8 cellular contexts compared by ENCODE assay signal in genomic region chr2:231611273-231612198, GRCh38. TPM values are rescaled to one million over a fixed set of nuclear protein-coding genes. Genes with fewer than 3 reads are reported as not detected.
DNase-seq lines count a peak whose midpoint lies in the region; ATAC-seq and TF ChIP-seq lines count a peak whose summit lies in the region.

No MANE protein-coding gene starts in this region.

- H3K27ac ChIP-seq in gastroesophageal sphincter, result peak overlapping the region; percentile 90 to 100 (median 98)

- H3K9me3 ChIP-seq in gastroesophageal sphincter (no peaks in the 10 kb centered on the region), skeletal muscle satellite cell (replicated peaks; ENCODE audit: low read length) (no peaks in the 10 kb centered on the region)

- TF ChIP-seq EP300 in gastroesophageal sphincter (IDR thresholded peaks at IDR 0.05), result no peak

- H3K4me3 ChIP-seq in gastroesophageal sphincter (no peak overlapping the region), skeletal muscle satellite cell (ENCODE audit: low read length) (peak overlapping the region; percentile 11)

- H3K4me1 ChIP-seq in gastroesophageal sphincter (peaks cover 5 to 62% (median 38%) of the 10 kb centered on the region in 3 donors), skeletal muscle satellite cell (ENCODE audit: control insufficient read depth, insufficient read depth, low read length) (peaks cover 34% of the 10 kb centered on the region)

- WGBS in gastroesophageal sphincter (ENCODE audit: low coverage in 1 of 2), 2 donors, result 42 to 47% methylated on average over 8 of the region's 12 CpGs

- ATAC-seq in gastroesophageal sphincter, result peak; percentile 8
- no peak for ATAC-seq in GM21825 (IDR thresholded peaks at IDR 0.05; ENCODE audit: unreplicated experiment)
- no peak for ATAC-seq in HG02678 (IDR thresholded peaks at IDR 0.05; ENCODE audit: unreplicated experiment)

- no peak for TF ChIP-seq POLR2A in gastroesophageal sphincter (IDR thresholded peaks at IDR 0.05)

- H3K4me2 ChIP-seq in skeletal muscle satellite cell (ENCODE audit: low read length), result peak overlapping the region; percentile 61

- peak overlapping the region; percentile 67 for H3K9ac ChIP-seq in skeletal muscle satellite cell (ENCODE audit: low read depth, low read length)

- peak in 3 of 4 experiments; percentile 41 to 55 (median 47) for TF ChIP-seq CTCF in gastroesophageal sphincter (IDR thresholded peaks at IDR 0.05)

- H3K36me3 ChIP-seq in gastroesophageal sphincter (no peaks in the 10 kb centered on the region), skeletal muscle satellite cell (ENCODE audit: insufficient read depth, low read length) (no peaks in the 10 kb centered on the region)

- H3K27me3 ChIP-seq in gastroesophageal sphincter (no peaks in the 10 kb centered on the region), skeletal muscle satellite cell (ENCODE audit: control insufficient read depth, insufficient read depth, low read length) (no peaks in the 10 kb centered on the region)

- DNase-seq in GOT3 (lab: John Stamatoyannopoulos, UW), result peak; percentile 55
- DNase-seq in OCI-M1 (lab: John Stamatoyannopoulos, UW), result peak; percentile 33
- peak; percentile 84 for DNase-seq in activated effector memory CD4-positive, alpha-beta T cell treated with anti-CD3 and anti-CD28 coated beads, Interleukin-2, amount 50 U/mL, for 16 hours
- no peak for DNase-seq in NCI-H446 treated with DMSO at 0.1 percent for 48 hours (lab: John Stamatoyannopoulos, UW)

RNA-seq across cellular contexts. Expression of gene TEX44, which starts 18.9 kb away (rescaled TPM):
- not detected for total RNA-seq in gastroesophageal sphincter
- total RNA-seq in skeletal muscle satellite cell (2012; rRNA removed), result not detected in 2 replicates
